In the genomic region with DNA sequence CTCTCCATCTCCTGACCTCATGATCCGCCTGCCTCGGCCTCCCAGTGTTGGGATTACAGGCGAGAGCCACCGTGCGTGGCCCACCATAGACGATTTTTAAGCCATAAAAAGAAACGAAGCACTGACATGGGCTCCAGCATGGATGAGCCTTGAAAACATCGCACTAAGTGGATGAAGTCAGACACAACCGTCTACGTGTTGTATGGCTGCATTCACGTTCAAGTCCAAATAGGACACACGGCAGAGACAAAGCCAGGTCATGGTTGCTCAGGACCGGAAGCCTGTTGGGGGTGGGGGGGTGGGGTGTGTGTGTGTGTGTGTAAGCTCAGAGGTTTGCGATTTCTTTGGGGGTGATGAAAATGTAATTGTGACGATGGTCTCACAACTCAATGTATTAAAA, we compare ENCODE assay signal across 1 cellular context.
TF ChIP-seq lines count a peak whose summit lies in the region.

No MANE protein-coding gene starts in this region.

TF ChIP-seq in SK-N-SH, 30 proteins besides CTCF, POLR2A, EP300 and RAD21 (continued from another document):
- TF ChIP-seq, protein P1, sequence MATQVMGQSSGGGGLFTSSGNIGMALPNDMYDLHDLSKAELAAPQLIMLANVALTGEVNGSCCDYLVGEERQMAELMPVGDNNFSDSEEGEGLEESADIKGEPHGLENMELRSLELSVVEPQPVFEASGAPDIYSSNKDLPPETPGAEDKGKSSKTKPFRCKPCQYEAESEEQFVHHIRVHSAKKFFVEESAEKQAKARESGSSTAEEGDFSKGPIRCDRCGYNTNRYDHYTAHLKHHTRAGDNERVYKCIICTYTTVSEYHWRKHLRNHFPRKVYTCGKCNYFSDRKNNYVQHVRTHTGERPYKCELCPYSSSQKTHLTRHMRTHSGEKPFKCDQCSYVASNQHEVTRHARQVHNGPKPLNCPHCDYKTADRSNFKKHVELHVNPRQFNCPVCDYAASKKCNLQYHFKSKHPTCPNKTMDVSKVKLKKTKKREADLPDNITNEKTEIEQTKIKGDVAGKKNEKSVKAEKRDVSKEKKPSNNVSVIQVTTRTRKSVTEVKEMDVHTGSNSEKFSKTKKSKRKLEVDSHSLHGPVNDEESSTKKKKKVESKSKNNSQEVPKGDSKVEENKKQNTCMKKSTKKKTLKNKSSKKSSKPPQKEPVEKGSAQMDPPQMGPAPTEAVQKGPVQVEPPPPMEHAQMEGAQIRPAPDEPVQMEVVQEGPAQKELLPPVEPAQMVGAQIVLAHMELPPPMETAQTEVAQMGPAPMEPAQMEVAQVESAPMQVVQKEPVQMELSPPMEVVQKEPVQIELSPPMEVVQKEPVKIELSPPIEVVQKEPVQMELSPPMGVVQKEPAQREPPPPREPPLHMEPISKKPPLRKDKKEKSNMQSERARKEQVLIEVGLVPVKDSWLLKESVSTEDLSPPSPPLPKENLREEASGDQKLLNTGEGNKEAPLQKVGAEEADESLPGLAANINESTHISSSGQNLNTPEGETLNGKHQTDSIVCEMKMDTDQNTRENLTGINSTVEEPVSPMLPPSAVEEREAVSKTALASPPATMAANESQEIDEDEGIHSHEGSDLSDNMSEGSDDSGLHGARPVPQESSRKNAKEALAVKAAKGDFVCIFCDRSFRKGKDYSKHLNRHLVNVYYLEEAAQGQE (IDR thresholded peaks at IDR 0.05; ENCODE audit: low read depth, low read length) = no peak
- TF ChIP-seq RXRA (IDR thresholded peaks at IDR 0.05; ENCODE audit: borderline replicate concordance, low read depth) (no peak), PBX3 (IDR thresholded peaks at IDR 0.05) (no peak), GATA2 (CRISPR knock-in tag; IDR thresholded peaks at IDR 0.05) (no peak)
